In the genomic region with DNA sequence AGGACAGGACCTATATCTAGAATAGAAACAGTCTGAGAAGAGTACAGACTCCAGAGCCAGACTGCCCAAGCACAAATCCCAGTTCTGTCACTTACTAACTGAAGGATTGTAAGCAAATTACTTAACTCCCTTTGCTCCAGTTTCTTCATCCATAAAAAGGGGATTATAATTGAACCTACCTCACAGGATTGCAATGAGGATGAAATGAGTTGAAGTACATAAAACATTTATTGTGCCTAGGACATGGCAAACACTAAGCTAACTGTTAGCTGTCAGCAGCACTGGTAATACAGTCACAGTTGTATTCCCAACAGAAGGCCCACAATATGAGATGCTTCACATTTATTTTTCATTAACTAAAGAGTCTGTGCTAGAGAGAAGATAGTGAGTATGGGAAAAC, we compare ENCODE assay signal across 32 cellular contexts. TPM values are rescaled to one million over a fixed set of nuclear protein-coding genes. Genes with fewer than 3 reads are reported as not detected.
"Had no signal": no experiment of that assay in that cellular context is flagged by ENCODE, and none has a peak within 500 bp of the region (broad histone marks: within the 10 kb centered on the region; RNA-seq: fewer than 3 reads in every experiment).

No MANE protein-coding gene starts in this region.

- H3K27me3 ChIP-seq: neural progenitor cell, ovary, right lobe of liver, sigmoid colon, stomach, thyroid gland, tibial nerve, upper lobe of right lung, uterus had no signal

- H3K4me3 ChIP-seq: neural progenitor cell, ovary, psoas muscle, right lobe of liver, sigmoid colon, stomach, thoracic aorta, thyroid gland, tibial nerve, upper lobe of right lung, uterus had no signal

- H3K4me1 ChIP-seq: neural progenitor cell, psoas muscle, right lobe of liver, tibial nerve, uterus had no signal

- DNase-seq: naive thymus-derived CD4-positive, alpha-beta T cell; natural killer cell; occipital lobe; ovary; posterior cingulate gyrus; psoas muscle; right cardiac atrium; right lobe of liver; sigmoid colon; small intestine; stimulated activated CD4-positive, alpha-beta T cell treated with anti-CD3 and anti-CD28 coated beads, Interleukin-12 subunit alpha, Interleukin-12 subunit beta, amount 100 ng/mL, for 4 hours; stimulated activated CD4-positive, alpha-beta T cell treated with anti-CD3 and anti-CD28 coated beads, Interleukin-1b, Interleukin-23, amount 100 ng/mL, for 48 hours; stimulated activated CD4-positive, alpha-beta T cell treated with anti-CD3 and anti-CD28 coated beads, Interleukin-4, amount 100 ng/mL, for 1 hour; stimulated activated CD4-positive, alpha-beta T cell treated with anti-CD3 and anti-CD28 coated beads, Interleukin-4, amount 100 ng/mL, for 4 hours; stimulated activated CD8-positive, alpha-beta memory T cell treated with anti-CD3 and anti-CD28 coated beads, Interleukin-4, amount 100 ng/mL, for 48 hours; stimulated activated naive CD4-positive, alpha-beta T cell treated with Interleukin-2 at 50 U/mL for 16 hours; stomach; thyroid gland; upper lobe of right lung; uterus had no signal

- H3K9me3 ChIP-seq: ovary, psoas muscle, right lobe of liver, sigmoid colon, stomach, thoracic aorta, thyroid gland, tibial nerve, upper lobe of right lung, uterus had no signal

- H3K4me3 Mint-ChIP-seq: naive thymus-derived CD4-positive, alpha-beta T cell; natural killer cell; nephron; neural progenitor cell; stimulated activated memory B cell treated with anti-CD40 and anti-IgM and Interleukin-4, amounts not matched to agents 10 μg/mL and 1 μg/mL and 100 μg/mL, for 72 hours; stimulated activated naive CD8-positive, alpha-beta T cell treated with anti-CD3 and anti-CD28 coated beads, Interleukin-15, Interleukin-2, amounts not matched to agents 100 ng/mL and 50 ng/mL, for 24 hours; type B pancreatic cell had no signal

- ATAC-seq: naive thymus-derived CD4-positive, alpha-beta T cell; natural killer cell; psoas muscle; right cardiac atrium; right lobe of liver; stimulated activated memory B cell treated with anti-CD40 and anti-IgM and Interleukin-4, amounts not matched to agents 10 μg/mL and 1 μg/mL and 100 μg/mL, for 72 hours; upper lobe of right lung had no signal

- H3K36me3 Mint-ChIP-seq: natural killer cell, neural progenitor cell, type B pancreatic cell had no signal

- H3K4me1 Mint-ChIP-seq: natural killer cell, nephron, neural progenitor cell had no signal

- H3K27me3 Mint-ChIP-seq: progenitor cell of endocrine pancreas; stimulated activated memory B cell treated with anti-CD40 and anti-IgM and Interleukin-4, amounts not matched to agents 10 μg/mL and 1 μg/mL and 100 μg/mL, for 72 hours; type B pancreatic cell had no signal

- H3K9me3 Mint-ChIP-seq: naive thymus-derived CD4-positive, alpha-beta T cell; natural killer cell; nephron; neural progenitor cell; stimulated activated memory B cell treated with anti-CD40 and anti-IgM and Interleukin-4, amounts not matched to agents 10 μg/mL and 1 μg/mL and 100 μg/mL, for 72 hours; stimulated activated naive CD8-positive, alpha-beta T cell treated with anti-CD3 and anti-CD28 coated beads, Interleukin-15, Interleukin-2, amounts not matched to agents 100 ng/mL and 50 ng/mL, for 24 hours had no signal

- FAIRE-seq: small intestine had no signal

- H3K36me3 ChIP-seq: neural progenitor cell, ovary, right lobe of liver, sigmoid colon, stomach, thoracic aorta, thyroid gland, tibial nerve, upper lobe of right lung, uterus had no signal

- H3K27ac ChIP-seq: neural progenitor cell, ovary, parathyroid adenoma, psoas muscle, right lobe of liver, sigmoid colon, stomach, thoracic aorta, thyroid gland, tibial nerve, upper lobe of right lung, uterus had no signal

- H3K27ac Mint-ChIP-seq: natural killer cell; nephron; neural progenitor cell; progenitor cell of endocrine pancreas; stimulated activated memory B cell treated with anti-CD40 and anti-IgM and Interleukin-4, amounts not matched to agents 10 μg/mL and 1 μg/mL and 100 μg/mL, for 72 hours; stimulated activated naive CD8-positive, alpha-beta T cell treated with anti-CD3 and anti-CD28 coated beads, Interleukin-15, Interleukin-2, amounts not matched to agents 100 ng/mL and 50 ng/mL, for 24 hours; type B pancreatic cell had no signal

RNA-seq across cellular contexts. Expression of a gene that starts 33.9 kb away (rescaled TPM):
- total RNA-seq: occipital lobe, skeletal muscle tissue, temporal lobe had no signal
- polyA plus RNA-seq: neural cell had no signal
